ENCODE assay signal across 21 cellular contexts in the genomic region with DNA sequence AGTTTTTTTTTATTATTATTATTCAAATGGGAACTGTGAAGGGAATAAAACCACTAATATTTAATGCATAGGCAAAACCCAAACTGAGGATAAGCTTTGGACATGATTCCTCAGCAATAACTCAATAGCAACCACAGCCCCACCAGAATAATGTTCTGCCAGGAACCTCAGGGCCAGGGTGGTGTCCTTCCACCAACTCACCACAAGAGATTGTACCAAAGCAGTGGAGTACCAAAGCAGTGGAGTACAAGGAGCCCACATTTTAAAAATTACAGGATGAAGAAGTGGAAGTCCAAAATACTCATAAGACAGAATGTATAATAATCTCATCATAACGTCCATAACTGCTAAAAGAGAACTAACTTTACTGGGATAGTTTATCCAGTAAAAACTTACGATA. TPM values are rescaled to one million over a fixed set of nuclear protein-coding genes. Genes with fewer than 3 reads are reported as not detected.
DNase-seq lines count a peak whose midpoint lies in the region; ATAC-seq, FAIRE-seq and TF ChIP-seq lines count a peak whose summit lies in the region.
"Had no signal": no experiment of that assay in that cellular context is flagged by ENCODE, and none has a peak within 500 bp of the region (broad histone marks: within the 10 kb centered on the region; RNA-seq: fewer than 3 reads in every experiment).

No MANE protein-coding gene starts in this region.

- H3K4me1 Mint-ChIP-seq in activated T-cell treated with anti-CD3 and anti-CD28 coated beads, Interleukin-2, amount 50 U/mL, for 72 hours (ENCODE audit: low read depth) = no peaks in the 10 kb centered on the region
- H3K4me1 Mint-ChIP-seq: B cell, IgD-negative memory B cell had no signal

- no peak overlapping the region for H3K27ac Mint-ChIP-seq in activated T-cell treated with anti-CD3 and anti-CD28 coated beads, Interleukin-2, amount 50 U/mL, for 72 hours
- H3K27ac Mint-ChIP-seq: B cell; CD8-positive, alpha-beta T cell; IgD-negative memory B cell had no signal

- H3K27me3 ChIP-seq in HepG2 (ENCODE audit: control insufficient read depth in 1 of 2, insufficient read depth in 2 of 2, low read length in 2 of 2) = no peaks in the 10 kb centered on the region
- no peaks in the 10 kb centered on the region for H3K27me3 ChIP-seq in right lobe of liver
- H3K27me3 ChIP-seq: BLaER1 treated with 17β-estradiol and CSF1 and Interleukin-3, amounts not matched to agents 10 nM and 100 nM had no signal

- FAIRE-seq in HepG2 (lab: Jason Lieb, UNC) = no peak
- FAIRE-seq: GM12892, GM18507, HTR-8/SVneo had no signal

- CTCF ChIA-PET in HepG2 (lab: Yijun Ruan, JAX; ENCODE audit: low intra/inter-chr PET ratio, low total read pairs) = no interaction called here

- DNase-seq in HepG2 (ENCODE audit: low spot score) (no peak), right lobe of liver (no peak), astrocyte of the hippocampus (ENCODE audit: low read depth, low spot score) (peak; percentile 31), myocyte (ENCODE audit: low read depth) (peak; percentile 10), T-helper 2 cell (no peak)
- no peak for DNase-seq in activated T-cell treated with anti-CD3 and anti-CD28 coated beads, Interleukin-2, amount 50 U/mL, for 72 hours
- DNase-seq: 8988T; Calu3; CD8-positive, alpha-beta T cell; GDM1; GOT3; H7; KG1 had no signal

- intact Hi-C loops in HepG2 (cut with micrococcal nuclease; ENCODE audit: unreplicated experiment) = no loop called here
- intact Hi-C loops in right lobe of liver (cut with DNase I) = no loop called here

- H3K9me3 Mint-ChIP-seq in activated T-cell treated with anti-CD3 and anti-CD28 coated beads, Interleukin-2, amount 50 U/mL, for 72 hours = no peaks in the 10 kb centered on the region
- H3K9me3 Mint-ChIP-seq: CD8-positive, alpha-beta T cell had no signal

- WGBS in HepG2 (ENCODE audit: low lambda C conversion rate) = 93% methylated on average over 2 of the region's 2 CpGs
- WGBS in right lobe of liver (ENCODE audit: insufficient coverage, low coverage, low lambda C conversion rate, missing lambda C conversion rate) = 73% methylated on average over 2 of the region's 2 CpGs

- H3K36me3 ChIP-seq in HepG2 (replicated peaks in 1 of 2; ENCODE audit: control insufficient read depth in 1 of 2, insufficient read depth in 2 of 2, low read length in 2 of 2) (no peaks in the 10 kb centered on the region), right lobe of liver (no peaks in the 10 kb centered on the region)
- H3K36me3 ChIP-seq: BLaER1 treated with 17β-estradiol and CSF1 and Interleukin-3, amounts not matched to agents 10 nM and 100 nM had no signal

- H3K4me3 Mint-ChIP-seq in activated T-cell treated with anti-CD3 and anti-CD28 coated beads, Interleukin-2, amount 50 U/mL, for 72 hours = no peak overlapping the region
- H3K4me3 Mint-ChIP-seq: B cell; CD8-positive, alpha-beta T cell; IgD-negative memory B cell had no signal

- no TSS peak for BruUV-seq in HepG2 (replicated peaks; lab: Mats Ljungman, UMichigan)

- H3K9me3 ChIP-seq in HepG2 (ENCODE audit: low read length) = no peaks in the 10 kb centered on the region
- H3K9me3 ChIP-seq in right lobe of liver = no peaks in the 10 kb centered on the region
- H3K9me3 ChIP-seq: BLaER1 treated with 17β-estradiol and CSF1 and Interleukin-3, amounts not matched to agents 10 nM and 100 nM had no signal

- H3K4me2 ChIP-seq in HepG2 (ENCODE audit: low read depth, low read length) = no peak overlapping the region
- H3K4me2 ChIP-seq: BLaER1 treated with 17β-estradiol and CSF1 and Interleukin-3, amounts not matched to agents 10 nM and 100 nM had no signal

- no peak overlapping the region for H2AFZ ChIP-seq in HepG2 (ENCODE audit: low read length)

- TF ChIP-seq CTCF in HepG2 (CRISPR knock-in tag; IDR thresholded peaks at IDR 0.05) (no peak), right lobe of liver (IDR thresholded peaks at IDR 0.05) (no peak)

- TF ChIP-seq EP300 in HepG2 (IDR thresholded peaks at IDR 0.05; ENCODE audit: low read depth in 2 of 2, low read length in 2 of 2) (no peak), HepG2 (CRISPR knock-in tag; IDR thresholded peaks at IDR 0.05; ENCODE audit: borderline replicate concordance) (no peak)

- no peak overlapping the region for H3K4me3 ChIP-seq in HepG2 (replicated peaks in 1 of 3; ENCODE audit: insufficient read depth in 1 of 3, low read depth in 2 of 3, low read length in 3 of 3)
- no peak overlapping the region for H3K4me3 ChIP-seq in right lobe of liver
- H3K4me3 ChIP-seq: BLaER1 treated with 17β-estradiol and CSF1 and Interleukin-3, amounts not matched to agents 10 nM and 100 nM had no signal

- H3K36me3 Mint-ChIP-seq in activated T-cell treated with anti-CD3 and anti-CD28 coated beads, Interleukin-2, amount 50 U/mL, for 72 hours (ENCODE audit: insufficient read depth in 2 of 2) = no peaks in the 10 kb centered on the region
- H3K36me3 Mint-ChIP-seq: CD8-positive, alpha-beta T cell; IgD-negative memory B cell had no signal

- H3K9ac ChIP-seq in HepG2 (ENCODE audit: insufficient read depth, low read depth, low read length) = no peak overlapping the region
- H3K9ac ChIP-seq: BLaER1 treated with 17β-estradiol and CSF1 and Interleukin-3, amounts not matched to agents 10 nM and 100 nM had no signal

- no peak overlapping the region for H3K27ac ChIP-seq in HepG2 (ENCODE audit: extremely low read length, insufficient read depth, low read length)
- no peak overlapping the region for H3K27ac ChIP-seq in right lobe of liver
- H3K27ac ChIP-seq: BLaER1 treated with 17β-estradiol and CSF1 and Interleukin-3, amounts not matched to agents 10 nM and 100 nM; HL-60 had no signal

- H3K79me2 ChIP-seq in HepG2 (ENCODE audit: insufficient read depth, low read length) = no peaks in the 10 kb centered on the region

- H4K20me1 ChIP-seq in HepG2 (ENCODE audit: insufficient read depth, low read length) = no peaks in the 10 kb centered on the region
- H4K20me1 ChIP-seq: BLaER1 treated with 17β-estradiol and CSF1 and Interleukin-3, amounts not matched to agents 10 nM and 100 nM had no signal

- in situ Hi-C loops in HepG2 (cut with HindIII; ENCODE audit: extremely low pct_ligation_motif_present, low pct_unique_long_range_greater_than_20kb) = no loop called here

- TF ChIP-seq POLR2A in HepG2 (IDR thresholded peaks at IDR 0.05; ENCODE audit: insufficient read depth in 1 of 2, low read depth in 2 of 2, low read length in 2 of 2) = no peak
- TF ChIP-seq POLR2A in right lobe of liver (IDR thresholded peaks at IDR 0.05) = no peak

- POLR2A ChIA-PET in HepG2 (lab: Yijun Ruan, JAX) = interaction anchor here (1.5 kb wide), 1 partner anchor 32 kb away, joined by 7 read pairs; the partner anchor contains the start of gene FZD4

- H3K4me1 ChIP-seq in HepG2 (ENCODE audit: insufficient read depth, low read length) (peaks cover 34% of the 10 kb centered on the region), right lobe of liver (peaks cover 0 to 14% (median 3%) of the 10 kb centered on the region in 4 donors)
- H3K4me1 ChIP-seq: BLaER1 treated with 17β-estradiol and CSF1 and Interleukin-3, amounts not matched to agents 10 nM and 100 nM had no signal

- ATAC-seq in HepG2 (peak; percentile 44; the same call in 1 of the 3 replicates), right lobe of liver (no peak), GM21515 (IDR thresholded peaks at IDR 0.05; ENCODE audit: unreplicated experiment) (no peak)
- no peak for ATAC-seq in activated T-cell treated with anti-CD3 and anti-CD28 coated beads, Interleukin-2, amount 50 U/mL, for 72 hours (replicated peaks in 1 of 2)
- ATAC-seq: CD8-positive, alpha-beta T cell had no signal

- no peak for TF ChIP-seq RAD21 in HepG2 (CRISPR knock-in tag; IDR thresholded peaks at IDR 0.05)

- H3K27me3 Mint-ChIP-seq in activated T-cell treated with anti-CD3 and anti-CD28 coated beads, Interleukin-2, amount 50 U/mL, for 72 hours (ENCODE audit: low read depth) = no peaks in the 10 kb centered on the region

RNA-seq across cellular contexts. Expression of gene FZD4, which starts 32.5 kb away (rescaled TPM):
- 34.7 and 46.5 TPM in 2 replicates for total RNA-seq in HepG2 (2016; rRNA removed; fragmentation: Illumina TruSeq; extraction: Trizol)
- 3.4 and 3.7 TPM in 2 replicates for total RNA-seq in HepG2 (2016; cell fraction: cytosol; rRNA removed; fragmentation: Illumina TruSeq; extraction: Trizol; ENCODE audit: low read depth)
- total RNA-seq in HepG2 (2016; cell fraction: insoluble cytoplasmic fraction; rRNA removed; fragmentation: Illumina TruSeq; extraction: Trizol) = 36.7 and 46.5 TPM in 2 replicates
- total RNA-seq in HepG2 (2016; cell fraction: membrane; rRNA removed; fragmentation: Illumina TruSeq; extraction: Trizol) = 15.6 and 16.1 TPM in 2 replicates
- 57.2 and 60.7 TPM in 2 replicates for total RNA-seq in HepG2 (2016; cell fraction: nucleus; rRNA removed; fragmentation: Illumina TruSeq; extraction: Trizol)
- 49.1 and 70.4 TPM in 2 replicates for polyA plus RNA-seq in HepG2 (2011; rRNA removed)
- polyA plus RNA-seq in HepG2 (2011; cell fraction: cytosol; rRNA removed) = 41.6 and 43.4 TPM in 2 replicates
- 33.6 and 37.4 TPM in 2 replicates for polyA plus RNA-seq in HepG2 (2011; cell fraction: nucleus; rRNA removed)
- polyA plus RNA-seq in HepG2 (2012) = 22.8 and 29.0 TPM in 2 replicates
- polyA plus RNA-seq in HepG2 (2016; cell fraction: cytosol; fragmentation: Illumina TruSeq; extraction: Trizol; ENCODE audit: low read depth) = 1.4 and 1.5 TPM in 2 replicates
- polyA plus RNA-seq in HepG2 (2016; cell fraction: insoluble cytoplasmic fraction; fragmentation: Illumina TruSeq; extraction: Trizol; ENCODE audit: low read depth) = 19.7 and 21.6 TPM in 2 replicates
- 4.3 and 4.6 TPM in 2 replicates for polyA plus RNA-seq in HepG2 (2016; cell fraction: membrane; fragmentation: Illumina TruSeq; extraction: Trizol; ENCODE audit: low read depth)
- polyA plus RNA-seq in HepG2 (2016; cell fraction: nucleus; fragmentation: Illumina TruSeq; extraction: Trizol; ENCODE audit: insufficient read depth, low read depth) = 58.8 and 63.1 TPM in 2 replicates
- 16.6 and 151 TPM in 2 replicates for polyA minus RNA-seq in HepG2 (2011; rRNA and poly(A)+ RNA removed; ENCODE audit: low replicate concordance)
- 66.3 and 82.1 TPM in 2 replicates for polyA minus RNA-seq in HepG2 (2011; cell fraction: cytosol; rRNA and poly(A)+ RNA removed)
- 43.3 and 46.9 TPM in 2 replicates for polyA minus RNA-seq in HepG2 (2011; cell fraction: nucleus; rRNA and poly(A)+ RNA removed)
- 10 to 100 TPM; 12.5 to 26.1 (median 17.1) TPM for total RNA-seq in right lobe of liver
- total RNA-seq in myocyte = 5.0 and 6.6 TPM in 2 replicates
- 3.3 TPM for polyA plus RNA-seq in myocyte (2012)
- under 1 TPM; 0.31 to 0.56 TPM for total RNA-seq in activated T-cell treated with anti-CD3 and anti-CD28 coated beads, Interleukin-2, amount 50 U/mL, for 72 hours
- polyA plus RNA-seq: IgD-negative memory B cell had no signal

RNA-seq across cellular contexts. Expression of gene TMEM135, which starts 50.0 kb away (rescaled TPM):
- 88.9 and 137 TPM in 2 replicates for total RNA-seq in HepG2 (2016; rRNA removed; fragmentation: Illumina TruSeq; extraction: Trizol)
- total RNA-seq in HepG2 (2016; cell fraction: cytosol; rRNA removed; fragmentation: Illumina TruSeq; extraction: Trizol; ENCODE audit: low read depth) = 13.8 and 23.1 TPM in 2 replicates
- 89.3 and 110 TPM in 2 replicates for total RNA-seq in HepG2 (2016; cell fraction: insoluble cytoplasmic fraction; rRNA removed; fragmentation: Illumina TruSeq; extraction: Trizol)
- 53.8 and 64.4 TPM in 2 replicates for total RNA-seq in HepG2 (2016; cell fraction: membrane; rRNA removed; fragmentation: Illumina TruSeq; extraction: Trizol)
- 114 and 120 TPM in 2 replicates for total RNA-seq in HepG2 (2016; cell fraction: nucleus; rRNA removed; fragmentation: Illumina TruSeq; extraction: Trizol)
- 29.8 and 36.6 TPM in 2 replicates for polyA plus RNA-seq in HepG2 (2011; rRNA removed)
- 22.7 and 40.1 TPM in 2 replicates for polyA plus RNA-seq in HepG2 (2011; cell fraction: cytosol; rRNA removed)
- polyA plus RNA-seq in HepG2 (2011; cell fraction: nucleus; rRNA removed) = 31.7 and 48.3 TPM in 2 replicates
- 28.2 and 36.9 TPM in 2 replicates for polyA plus RNA-seq in HepG2 (2012)
- 4.8 and 5.5 TPM in 2 replicates for polyA plus RNA-seq in HepG2 (2016; cell fraction: cytosol; fragmentation: Illumina TruSeq; extraction: Trizol; ENCODE audit: low read depth)
- polyA plus RNA-seq in HepG2 (2016; cell fraction: insoluble cytoplasmic fraction; fragmentation: Illumina TruSeq; extraction: Trizol; ENCODE audit: low read depth) = 68.6 and 71.6 TPM in 2 replicates
- 17.9 and 19.7 TPM in 2 replicates for polyA plus RNA-seq in HepG2 (2016; cell fraction: membrane; fragmentation: Illumina TruSeq; extraction: Trizol; ENCODE audit: low read depth)
- 49.6 and 80.2 TPM in 2 replicates for polyA plus RNA-seq in HepG2 (2016; cell fraction: nucleus; fragmentation: Illumina TruSeq; extraction: Trizol; ENCODE audit: insufficient read depth, low read depth)
- polyA minus RNA-seq in HepG2 (2011; rRNA and poly(A)+ RNA removed; ENCODE audit: low replicate concordance) = 29.8 and 153 TPM in 2 replicates
- 48.6 and 52.1 TPM in 2 replicates for polyA minus RNA-seq in HepG2 (2011; cell fraction: cytosol; rRNA and poly(A)+ RNA removed)
- polyA minus RNA-seq in HepG2 (2011; cell fraction: nucleus; rRNA and poly(A)+ RNA removed) = 145 and 211 TPM in 2 replicates
- total RNA-seq in right lobe of liver = 10 to 100 TPM; 12.2 to 27.9 (median 18.8) TPM
- total RNA-seq in myocyte = 25.0 and 26.9 TPM in 2 replicates
- 6.8 TPM for polyA plus RNA-seq in myocyte (2012)
- total RNA-seq in activated T-cell treated with anti-CD3 and anti-CD28 coated beads, Interleukin-2, amount 50 U/mL, for 72 hours = 10 to 100 TPM; 30.8 to 32.7 TPM

Comparison
In these comparisons a context has a peak if more than half of its experiments do, and no peak if none do; other contexts are left out.
1. DNase-seq: peak in astrocyte of the hippocampus (single experiment) and myocyte (single experiment); none in HepG2 (single experiment), right lobe of liver (0 of 3), T-helper 2 cell (0 of 5) and activated T-cell treated with anti-CD3 and anti-CD28 coated beads, Interleukin-2, amount 50 U/mL, for 72 hours (0 of 2).